9 cellular contexts compared by ENCODE assay signal in the genomic region with DNA sequence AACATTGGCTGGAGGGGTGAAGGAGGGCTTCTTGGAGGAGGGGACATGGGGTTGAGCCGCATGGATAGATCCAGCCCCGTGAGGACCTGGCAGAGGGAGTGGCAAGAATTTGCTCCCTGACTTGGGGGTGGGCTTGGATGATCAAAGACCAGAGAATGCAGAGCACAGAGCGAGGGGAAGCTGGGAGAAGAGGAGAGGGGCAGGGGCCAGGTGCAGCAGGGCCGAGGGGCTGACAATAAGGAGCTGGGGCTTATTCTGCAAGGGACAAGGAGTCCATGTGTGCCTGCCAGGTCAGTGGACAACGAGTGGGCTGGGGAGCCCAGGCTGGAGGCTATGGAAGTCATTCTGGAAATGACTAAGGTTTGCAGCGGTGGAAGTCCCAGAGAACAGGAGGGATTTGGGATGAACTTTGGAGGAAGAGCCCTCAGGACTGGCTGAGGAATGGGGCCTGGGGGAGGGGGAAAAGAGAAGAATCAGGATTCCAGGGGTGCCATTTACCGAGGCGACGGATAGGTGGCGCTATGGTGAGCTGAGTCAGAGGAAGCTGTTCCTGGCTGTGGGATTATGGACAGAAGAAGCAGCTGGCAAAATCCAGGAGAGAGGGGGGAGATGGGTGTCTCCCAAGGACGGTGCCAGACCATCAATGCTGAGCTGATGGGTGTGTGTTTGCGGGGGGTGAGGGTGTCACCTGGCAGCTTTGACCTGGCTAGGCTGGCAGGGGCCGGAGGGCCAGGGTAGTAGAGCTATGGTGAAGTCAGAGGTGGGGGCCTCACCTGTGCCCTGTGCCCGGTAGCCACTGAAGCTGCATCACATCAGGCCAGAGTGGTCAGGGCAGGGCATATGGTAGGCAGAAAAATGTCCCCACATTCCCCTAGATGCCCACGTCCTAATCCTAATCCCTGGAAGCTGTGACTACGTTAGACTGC. TPM values are rescaled to one million over a fixed set of nuclear protein-coding genes. Genes with fewer than 3 reads are reported as not detected.
DNase-seq lines count a peak whose midpoint lies in the region; ATAC-seq and TF ChIP-seq lines count a peak whose summit lies in the region.
"Had no signal": no experiment of that assay in that cellular context is flagged by ENCODE, and none has a peak within 500 bp of the region (broad histone marks: within the 10 kb centered on the region; RNA-seq: fewer than 3 reads in every experiment).

No MANE protein-coding gene starts in this region.

- no peak overlapping the region for H3K27ac ChIP-seq in prostate gland

- peak; percentile 64 for DNase-seq in activated CD4-positive, alpha-beta T cell treated with anti-CD3 and anti-CD28 coated beads for 36 hours
- DNase-seq in activated CD4-positive, alpha-beta T cell treated with anti-CD3 and anti-CD28 coated beads, Interleukin-2, amount 50 U/mL, for 1 hour, result no peak
- DNase-seq in UCSD-AML1 (lab: John Stamatoyannopoulos, UW; ENCODE audit: unreplicated experiment) (peak; percentile 33), foreskin fibroblast (peak; percentile 45 to 80), prostate gland (ENCODE audit: low spot score) (peak; percentile 38)

- no peaks in the 10 kb centered on the region for H3K27me3 ChIP-seq in prostate gland (replicated peaks; ENCODE audit: insufficient read depth)

- POLR2A ChIA-PET in activated CD4-positive, alpha-beta T cell treated with anti-CD3 and anti-CD28 coated beads for 36 hours (lab: Charles Lee), result no interaction called here

- H3K27me3 Mint-ChIP-seq in activated CD4-positive, alpha-beta T cell treated with anti-CD3 and anti-CD28 coated beads for 36 hours, result peaks cover 18% of the 10 kb centered on the region

- no peaks in the 10 kb centered on the region for H3K4me1 ChIP-seq in prostate gland (replicated peaks)

- H3K9me3 Mint-ChIP-seq in activated CD4-positive, alpha-beta T cell treated with anti-CD3 and anti-CD28 coated beads for 36 hours (ENCODE audit: low read depth), result no peaks in the 10 kb centered on the region
- H3K9me3 Mint-ChIP-seq: dendritic cell treated with granulocyte-macrophage colony-stimulating factor and Interleukin-4, amounts not matched to agents 40 ng/mL and 50 ng/mL, for 4 days had no signal

- TF ChIP-seq CTCF in LNCAP (IDR thresholded peaks at IDR 0.05), result peak; percentile 84
- TF ChIP-seq CTCF in foreskin fibroblast (IDR thresholded peaks at IDR 0.05; ENCODE audit: low read depth, low read length), result peak; percentile 89
- TF ChIP-seq CTCF in prostate gland (IDR thresholded peaks at IDR 0.05), result peak; percentile 22 to 70 (median 60)

- peak; percentile 49 for ATAC-seq in activated CD4-positive, alpha-beta T cell treated with anti-CD3 and anti-CD28 coated beads for 36 hours
- ATAC-seq in HG02840 (IDR thresholded peaks at IDR 0.05; ENCODE audit: low FRiP score, unreplicated experiment) (no peak), HG03095 (IDR thresholded peaks at IDR 0.05; ENCODE audit: unreplicated experiment) (no peak)

- H3K27ac Mint-ChIP-seq in activated CD4-positive, alpha-beta T cell treated with anti-CD3 and anti-CD28 coated beads for 36 hours, result no peak overlapping the region
- H3K27ac Mint-ChIP-seq: dendritic cell treated with granulocyte-macrophage colony-stimulating factor and Interleukin-4, amounts not matched to agents 40 ng/mL and 50 ng/mL, for 4 days had no signal

- no peak overlapping the region for H3K4me3 Mint-ChIP-seq in activated CD4-positive, alpha-beta T cell treated with anti-CD3 and anti-CD28 coated beads for 36 hours
- H3K4me3 Mint-ChIP-seq: dendritic cell treated with granulocyte-macrophage colony-stimulating factor and Interleukin-4, amounts not matched to agents 40 ng/mL and 50 ng/mL, for 4 days had no signal

- no peaks in the 10 kb centered on the region for H3K9me3 ChIP-seq in prostate gland

- H3K36me3 ChIP-seq in prostate gland, result no peaks in the 10 kb centered on the region

- peaks cover 3% of the 10 kb centered on the region for H3K4me1 Mint-ChIP-seq in activated CD4-positive, alpha-beta T cell treated with anti-CD3 and anti-CD28 coated beads for 36 hours

- intact Hi-C loops in activated CD4-positive, alpha-beta T cell treated with anti-CD3 and anti-CD28 coated beads for 36 hours (cut with DNase I, micrococcal nuclease), result no loop called here
- intact Hi-C loops in prostate gland (cut with DNase I), result no loop called here

- WGBS in prostate gland, result 44% methylated on average over 16 of the region's 16 CpGs

- no peaks in the 10 kb centered on the region for H3K36me3 Mint-ChIP-seq in activated CD4-positive, alpha-beta T cell treated with anti-CD3 and anti-CD28 coated beads for 36 hours (ENCODE audit: low read depth)

- no peak for TF ChIP-seq POLR2A in prostate gland (IDR thresholded peaks at IDR 0.05)

- H3K4me3 ChIP-seq in foreskin fibroblast (ENCODE audit: low read depth in 1 of 2, low read length in 2 of 2), result no peak overlapping the region
- H3K4me3 ChIP-seq in prostate gland, result no peak overlapping the region

- CTCF ChIA-PET in activated CD4-positive, alpha-beta T cell treated with anti-CD3 and anti-CD28 coated beads for 36 hours (lab: Charles Lee), result interaction anchor here (0.6 to 2.3 kb wide), 16 partner anchors 12 to 1009 kb away, joined by 3 to 12 read pairs (median 3); no protein-coding TSS in a partner anchor

RNA-seq across cellular contexts. Expression of a gene that starts 7.8 kb away (rescaled TPM):
- total RNA-seq in activated CD4-positive, alpha-beta T cell treated with anti-CD3 and anti-CD28 coated beads for 36 hours, result 1 to 10 TPM; 2.5 to 2.8 TPM
- 10 to 100 TPM in 1 of 2 donors, 1 to 10 TPM in 1; 6.8 to 57.9 TPM for total RNA-seq in prostate gland

RNA-seq across cellular contexts. Expression of a gene that starts 56.4 kb away (rescaled TPM):
- 1 to 10 TPM; 3.1 to 3.8 TPM for total RNA-seq in activated CD4-positive, alpha-beta T cell treated with anti-CD3 and anti-CD28 coated beads for 36 hours
- 1 to 10 TPM; 6.6 to 7.9 TPM for total RNA-seq in prostate gland

RNA-seq across cellular contexts. Expression of a gene that starts 56.7 kb away (rescaled TPM):
- total RNA-seq in activated CD4-positive, alpha-beta T cell treated with anti-CD3 and anti-CD28 coated beads for 36 hours, result 10 to 100 TPM; 55.6 to 72.1 TPM
- total RNA-seq in prostate gland, result 10 to 100 TPM; 31.6 to 61.6 TPM
